11 cellular contexts compared by ENCODE assay signal in the genomic region with DNA sequence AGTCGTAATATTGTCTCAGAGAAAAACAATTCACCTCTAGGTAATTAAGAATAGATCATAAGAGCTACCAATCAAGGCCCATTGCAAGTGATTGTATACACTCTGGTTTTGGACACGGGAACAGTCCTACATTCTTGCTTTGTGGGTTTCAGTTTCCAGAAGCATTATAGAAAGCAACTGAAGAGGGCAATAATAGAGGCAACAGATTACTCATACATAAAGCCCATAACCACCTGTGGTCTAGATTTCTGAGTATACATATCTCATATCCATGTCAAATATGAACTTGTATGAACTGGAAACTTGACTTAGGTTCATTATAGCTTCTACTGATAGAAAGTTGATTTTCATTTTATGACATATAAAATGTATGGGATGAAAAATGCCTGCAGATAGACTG.
A peak's percentile ranks its signal among the peaks of the same experiment; 100 is the strongest.
DNase-seq lines count a peak whose midpoint lies in the region; ATAC-seq, FAIRE-seq and TF ChIP-seq lines count a peak whose summit lies in the region.
"Had no signal": no experiment of that assay in that cellular context is flagged by ENCODE, and none has a peak within 500 bp of the region (broad histone marks: within the 10 kb centered on the region; RNA-seq: fewer than 3 reads in every experiment).

No MANE protein-coding gene starts in this region.

- H3K9me3 ChIP-seq in osteoblast (ENCODE audit: low read depth, low read length) (no peaks in the 10 kb centered on the region), WERI-Rb-1 (ENCODE audit: severe bottlenecking) (no peaks in the 10 kb centered on the region)
- H3K9me3 ChIP-seq: tibial artery had no signal

- peaks cover 7% of the 10 kb centered on the region for H3K36me3 ChIP-seq in osteoblast (ENCODE audit: insufficient read depth, low read length)
- peaks cover 14% of the 10 kb centered on the region; the same call in 1 of the 2 replicates for H3K36me3 ChIP-seq in WERI-Rb-1
- no peaks in the 10 kb centered on the region for H3K36me3 ChIP-seq in brain microvascular endothelial cell (replicated peaks)

- peaks cover 10% of the 10 kb centered on the region for H3K4me1 ChIP-seq in osteoblast (ENCODE audit: insufficient read depth, low read length)

- peak; percentile 43 for DNase-seq in MV-4-11 (lab: John Stamatoyannopoulos, UW)
- DNase-seq in osteoblast (ENCODE audit: insufficient read length, low spot score, missing footprints): no peak
- DNase-seq in WERI-Rb-1: no peak
- no peak for DNase-seq in RCC 7860 (ENCODE audit: low spot score)
- no peak for DNase-seq in brain microvascular endothelial cell
- DNase-seq: CD4-positive, alpha-beta memory T cell; cerebellar nuclear complex; tibial artery had no signal

- H2AFZ ChIP-seq in osteoblast (ENCODE audit: low read length): no peak overlapping the region

- in situ Hi-C loops in brain microvascular endothelial cell (cut with HindIII; ENCODE audit: low pct_ligation_motif_present, low sequenced_read_pairs): no loop called here

- ATAC-seq in GM18499 (IDR thresholded peaks at IDR 0.05; ENCODE audit: insufficient read depth, unreplicated experiment): peak; percentile 86
- peak; percentile 99 for ATAC-seq in GM19351 (IDR thresholded peaks at IDR 0.05; ENCODE audit: unreplicated experiment)
- ATAC-seq in HG02884 (IDR thresholded peaks at IDR 0.05; ENCODE audit: unreplicated experiment): peak; percentile 98

- H3K27ac ChIP-seq in osteoblast (ENCODE audit: low read depth, low read length) (no peak overlapping the region), WERI-Rb-1 (no peak overlapping the region), brain microvascular endothelial cell (no peak overlapping the region)
- H3K27ac ChIP-seq: tibial artery had no signal

- H3K27me3 ChIP-seq in osteoblast (ENCODE audit: insufficient read depth, low read length) (no peaks in the 10 kb centered on the region), WERI-Rb-1 (ENCODE audit: insufficient read depth, low read depth, severe bottlenecking) (no peaks in the 10 kb centered on the region), brain microvascular endothelial cell (replicated peaks) (no peaks in the 10 kb centered on the region)
- H3K27me3 ChIP-seq: tibial artery had no signal

- H3K4me3 ChIP-seq in osteoblast (ENCODE audit: insufficient read depth, low read length) (no peak overlapping the region), WERI-Rb-1 (ENCODE audit: low read depth, low read length) (no peak overlapping the region), brain microvascular endothelial cell (ENCODE audit: low read depth, low read length) (no peak overlapping the region)
- H3K4me3 ChIP-seq: tibial artery had no signal

- no peak overlapping the region for H3K4me2 ChIP-seq in osteoblast (ENCODE audit: insufficient read depth, low read length)

- no peak for TF ChIP-seq CTCF in osteoblast (IDR thresholded peaks at IDR 0.05; ENCODE audit: extremely low read depth, low read depth, low read length)
- TF ChIP-seq CTCF in WERI-Rb-1 (IDR thresholded peaks at IDR 0.05; ENCODE audit: low read depth, low read length): no peak
- no peak for TF ChIP-seq CTCF in brain microvascular endothelial cell (IDR thresholded peaks at IDR 0.05; ENCODE audit: low read depth, low read length, missing control alignments)

- H3K79me2 ChIP-seq in osteoblast (ENCODE audit: insufficient read depth, low read length): peaks cover 2% of the 10 kb centered on the region

- no peak for FAIRE-seq in RCC 7860 (lab: Jason Lieb, UNC)

- peaks cover 20% of the 10 kb centered on the region for H4K20me1 ChIP-seq in osteoblast (ENCODE audit: insufficient read depth, low read length)
